In genomic region chrX:23799469-23800065, GRCh38 we compare ENCODE assay signal across 15 cellular contexts. TPM values are rescaled to one million over a fixed set of nuclear protein-coding genes. Genes with fewer than 3 reads are reported as not detected.
DNase-seq lines count a peak whose midpoint lies in the region; ATAC-seq and TF ChIP-seq lines count a peak whose summit lies in the region.
"Had no signal": no experiment of that assay in that cellular context is flagged by ENCODE, and none has a peak within 500 bp of the region (broad histone marks: within the 10 kb centered on the region; RNA-seq: fewer than 3 reads in every experiment).

No MANE protein-coding gene starts in this region.

- dilution Hi-C loops in IMR-90 (cut with HindIII; ENCODE audit: low sequenced_read_pairs, unreplicated experiment): no loop called here

- H3K27ac ChIP-seq in IMR-90 (ENCODE audit: insufficient read depth, low read length) (no peak overlapping the region), lower lobe of right lung (peak overlapping the region; percentile 18), thyroid gland (peak overlapping the region; percentile 65 to 90 (median 87))

- no peak overlapping the region for H3K9ac ChIP-seq in IMR-90 (ENCODE audit: low read depth, low read length)

- H2BK120ac ChIP-seq in IMR-90 (ENCODE audit: low read depth, low read length): no peak overlapping the region; the same call in 1 of the 2 replicates

- BruUV-seq in IMR-90 (replicated peaks; lab: Mats Ljungman, UMichigan): no TSS peak

- H3K4me1 ChIP-seq in IMR-90 (ENCODE audit: control insufficient read depth, insufficient read depth, low read length) (peaks cover 5% of the 10 kb centered on the region), lower lobe of right lung (peaks cover 7% of the 10 kb centered on the region), thyroid gland (peaks cover 5 to 29% of the 10 kb centered on the region in 2 donors)

- H2AK9ac ChIP-seq in IMR-90 (replicated peaks; ENCODE audit: low read depth, low read length, poor library complexity): no peak overlapping the region

- no CpG with 5 or more reads among the region's 6 CpGs for WGBS in IMR-90 (ENCODE audit: extremely low coverage in 2 of 2, insufficient read length in 1 of 2), 2 experiments
- WGBS in thyroid gland, 2 donors: 73 to 82% methylated on average over 6 of the region's 6 CpGs

- no peaks in the 10 kb centered on the region for H3K36me3 ChIP-seq in IMR-90 (ENCODE audit: control insufficient read depth, insufficient read depth, low read length)
- no peaks in the 10 kb centered on the region for H3K36me3 ChIP-seq in lower lobe of right lung
- no peaks in the 10 kb centered on the region for H3K36me3 ChIP-seq in thyroid gland
- H3K36me3 ChIP-seq: BLaER1 treated with 17β-estradiol and CSF1 and Interleukin-3, amounts not matched to agents 10 nM and 100 nM had no signal

- H4K91ac ChIP-seq in IMR-90 (ENCODE audit: insufficient read depth, low read depth, low read length): no peak overlapping the region

- H3K4me3 ChIP-seq in IMR-90 (ENCODE audit: insufficient read depth, low read depth, low read length) (no peak overlapping the region), astrocyte of the spinal cord (ENCODE audit: low read depth, low read length) (no peak overlapping the region), lower lobe of right lung (no peak overlapping the region), thyroid gland (replicated peaks in 1 of 3) (no peak overlapping the region)
- H3K4me3 ChIP-seq: BLaER1 treated with 17β-estradiol and CSF1 and Interleukin-3, amounts not matched to agents 10 nM and 100 nM; GM23338 had no signal

- no peak for TF ChIP-seq CTCF in IMR-90 (conservative IDR thresholded peaks at IDR 0.05; ENCODE audit: low read depth, low read length)
- TF ChIP-seq CTCF in astrocyte of the spinal cord (IDR thresholded peaks at IDR 0.05; ENCODE audit: low read depth, low read length): no peak
- no peak for TF ChIP-seq CTCF in lower lobe of right lung (IDR thresholded peaks at IDR 0.05)
- no peak for TF ChIP-seq CTCF in thyroid gland (IDR thresholded peaks at IDR 0.05)

- H4K8ac ChIP-seq in IMR-90 (ENCODE audit: low read depth in 2 of 2, low read length in 2 of 2): peak overlapping the region in 1 of 2 experiments; percentile 49; a peak in 1 of 4 replicates

- no peak overlapping the region for H4K5ac ChIP-seq in IMR-90 (ENCODE audit: low read depth, low read length)

- H4K20me1 ChIP-seq in IMR-90 (ENCODE audit: insufficient read depth, low read length): no peaks in the 10 kb centered on the region
- H4K20me1 ChIP-seq: BLaER1 treated with 17β-estradiol and CSF1 and Interleukin-3, amounts not matched to agents 10 nM and 100 nM had no signal

- in situ Hi-C loops in IMR-90 (cut with MboI; ENCODE audit: low sequenced_read_pairs) (no loop called here), astrocyte of the spinal cord (cut with HindIII; ENCODE audit: low sequenced_read_pairs) (no loop called here)

- DNase-seq in IMR-90 (peak; percentile 60), astrocyte of the spinal cord (ENCODE audit: low read depth, low spot score) (peak; percentile 43), lower lobe of right lung (no peak), thyroid gland (no peak), SHP77 treated with DMSO at 0.1 percent for 48 hours (lab: John Stamatoyannopoulos, UW) (no peak), iPS-NIHi7 (ENCODE audit: extremely low spot score) (no peak), KG1 (lab: John Stamatoyannopoulos, UW) (no peak)
- DNase-seq: activated CD4-positive, alpha-beta memory T cell treated with anti-CD3 and anti-CD28 coated beads, Interleukin-2, amount 10 ng/mL, durations not matched to agents 7 days and 5 days; activated T-cell treated with anti-CD3 and anti-CD28 coated beads, Interleukin-2, amount 50 U/mL, for 72 hours; DND-41; endodermal cell; islet precursor cell; stimulated activated CD4-positive, alpha-beta T cell treated with anti-CD3 and anti-CD28 coated beads, Interleukin-12 subunit alpha, Interleukin-12 subunit beta, amount 100 ng/mL, for 4 hours had no signal

- peak overlapping the region; percentile 46; the same call in 1 of the 2 replicates for H3K18ac ChIP-seq in IMR-90 (ENCODE audit: low read depth, low read length)

- POLR2A ChIA-PET in IMR-90 (lab: Charles Lee; ENCODE audit: unreplicated experiment): no interaction called here

- H3K4ac ChIP-seq in IMR-90 (ENCODE audit: low read depth, low read length): no peak overlapping the region

- CTCF ChIA-PET in IMR-90 (lab: Yijun Ruan, JAX): interaction anchor here (0.6 kb wide), 1 partner anchor 1689 kb away, joined by 6 read pairs; no protein-coding TSS in a partner anchor

- no peak overlapping the region for H3K56ac ChIP-seq in IMR-90 (ENCODE audit: extremely low read depth, insufficient read depth, low read length)

- intact Hi-C loops in IMR-90 (cut with micrococcal nuclease): no loop called here
- intact Hi-C loops in lower lobe of right lung (cut with DNase I): no loop called here
- intact Hi-C loops in thyroid gland (cut with DNase I): no loop called here

- peak overlapping the region; percentile 47; the same call in 1 of the 2 replicates for H2BK20ac ChIP-seq in IMR-90 (ENCODE audit: low read depth, low read length)

- H3K23ac ChIP-seq in IMR-90 (ENCODE audit: low read depth, low read length): no peak overlapping the region

- H3K9me1 ChIP-seq in IMR-90 (ENCODE audit: insufficient read depth, low read length): no peaks in the 10 kb centered on the region

- no peak overlapping the region for H2BK5ac ChIP-seq in IMR-90 (ENCODE audit: low read depth, low read length, poor library complexity, severe bottlenecking)

- H2AK5ac ChIP-seq in IMR-90 (ENCODE audit: low read depth, low read length): no peak overlapping the region

- peak; percentile 42; the same call in 1 of the 2 replicates for ATAC-seq in IMR-90 (ENCODE audit: low read depth)
- ATAC-seq in lower lobe of right lung: no peak
- ATAC-seq: activated T-cell treated with anti-CD3 and anti-CD28 coated beads, Interleukin-2, amount 50 U/mL, for 72 hours; GM23338 had no signal

- H3K79me1 ChIP-seq in IMR-90 (ENCODE audit: low read depth in 1 of 2, low read length in 2 of 2): no peaks in the 10 kb centered on the region

- H3K9me3 ChIP-seq in IMR-90 (ENCODE audit: control insufficient read depth, insufficient read depth, low read length): no peaks in the 10 kb centered on the region
- no peaks in the 10 kb centered on the region for H3K9me3 ChIP-seq in lower lobe of right lung
- H3K9me3 ChIP-seq in thyroid gland: no peaks in the 10 kb centered on the region
- H3K9me3 ChIP-seq: BLaER1 treated with 17β-estradiol and CSF1 and Interleukin-3, amounts not matched to agents 10 nM and 100 nM had no signal

- H2AFZ ChIP-seq in IMR-90 (replicated peaks; ENCODE audit: low read length, poor library complexity): no peak overlapping the region
- H2AFZ ChIP-seq: GM23338 had no signal

- no peak for TF ChIP-seq RAD21 in IMR-90 (IDR thresholded peaks at IDR 0.05; ENCODE audit: low read length)

- no peak for TF ChIP-seq POLR2A in IMR-90 (IDR thresholded peaks at IDR 0.05; ENCODE audit: low read depth, low read length)
- no peak for TF ChIP-seq POLR2A in thyroid gland (IDR thresholded peaks at IDR 0.05)

- H3K14ac ChIP-seq in IMR-90 (replicated peaks; ENCODE audit: low read depth, low read length): no peak overlapping the region

- no peak overlapping the region; the same call in 1 of the 2 replicates for H3K4me2 ChIP-seq in IMR-90 (ENCODE audit: low read depth, low read length)
- H3K4me2 ChIP-seq: GM23338 had no signal

- H2BK15ac ChIP-seq in IMR-90 (ENCODE audit: low read depth, low read length): no peak overlapping the region

- H3K27me3 ChIP-seq in IMR-90 (ENCODE audit: control insufficient read depth, insufficient read depth, low read length): peaks cover 2% of the 10 kb centered on the region; the same call in 1 of the 2 replicates
- H3K27me3 ChIP-seq in lower lobe of right lung (ENCODE audit: low read depth): no peaks in the 10 kb centered on the region
- H3K27me3 ChIP-seq in thyroid gland: no peaks in the 10 kb centered on the region
- H3K27me3 ChIP-seq: BLaER1 treated with 17β-estradiol and CSF1 and Interleukin-3, amounts not matched to agents 10 nM and 100 nM had no signal

TF ChIP-seq in IMR-90, 13 proteins besides CTCF, POLR2A, EP300 and RAD21:
- TF ChIP-seq CEBPB (IDR thresholded peaks at IDR 0.05; ENCODE audit: low read depth, low read length): 0 out of 2 replicates have a peak, but pooled peaks have one; percentile 13
- TF ChIP-seq MAZ (IDR thresholded peaks at IDR 0.05; ENCODE audit: borderline replicate concordance, low read depth, low read length): no peak
TF ChIP-seq in IMR-90: peak in this region for 1.

RNA-seq across cellular contexts. Expression of gene SAT1, which starts 16.6 kb away (rescaled TPM):
- total RNA-seq in IMR-90 (2012; rRNA removed): 55.9 and 112 TPM in 2 replicates
- 92.8 and 99.1 TPM in 2 replicates for polyA plus RNA-seq in IMR-90 (2012; rRNA removed)
- 19.5 and 34.3 TPM in 2 replicates for polyA plus RNA-seq in IMR-90 (2012; cell fraction: cytosol; rRNA removed)
- polyA plus RNA-seq in IMR-90 (2012; cell fraction: nucleus; rRNA removed; ENCODE audit: low replicate concordance): 284 and 1,941 TPM in 2 replicates
- 716 TPM for total RNA-seq in lower lobe of right lung
- total RNA-seq in thyroid gland: 1,000 to 10,000 TPM in 1 of 4 donors, 100 to 1,000 TPM in 3; 768 to 1,187 (median 831) TPM

RNA-seq across cellular contexts. Expression of gene ACOT9, which starts 56.5 kb away (rescaled TPM):
- total RNA-seq in IMR-90 (2012; rRNA removed) (47.3 and 63.6 TPM in 2 replicates), lower lobe of right lung (45.9 TPM), thyroid gland (10 to 100 TPM; 50.1 to 73.9 (median 62.8) TPM)
- polyA plus RNA-seq in IMR-90 (2012; rRNA removed): 35.0 and 43.5 TPM in 2 replicates
- 7.8 and 12.3 TPM in 2 replicates for polyA plus RNA-seq in IMR-90 (2012; cell fraction: cytosol; rRNA removed)
- 21.0 and 127 TPM in 2 replicates for polyA plus RNA-seq in IMR-90 (2012; cell fraction: nucleus; rRNA removed; ENCODE audit: low replicate concordance)

Comparison
In these comparisons a context has a peak if more than half of its experiments do, and no peak if none do; other contexts are left out.
1. DNase-seq: peak in IMR-90 (single experiment) and astrocyte of the spinal cord (single experiment); none in lower lobe of right lung (single experiment), thyroid gland (0 of 2), SHP77 treated with DMSO at 0.1 percent for 48 hours (single experiment), iPS-NIHi7 (single experiment) and KG1 (single experiment).